ENCODE assay signal across 7 cellular contexts in the genomic region with DNA sequence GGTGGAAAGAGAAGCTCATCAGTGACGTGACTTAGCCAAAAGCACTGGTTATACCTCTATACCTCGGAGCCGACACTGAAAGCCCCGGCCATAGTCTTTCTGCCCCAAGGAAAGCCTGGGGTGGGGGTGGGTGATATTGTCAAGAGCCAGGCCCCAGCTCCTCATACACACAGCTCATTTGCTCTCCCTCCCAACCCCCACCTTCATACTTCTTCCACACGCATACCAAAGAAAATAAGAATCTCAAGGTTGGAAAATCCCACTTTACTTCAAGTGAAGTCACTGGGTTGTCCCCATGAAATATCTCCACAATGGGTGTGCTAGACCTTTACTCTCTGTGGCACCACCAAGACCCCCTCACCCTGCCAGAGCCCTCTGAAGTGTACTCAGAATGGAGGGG. TPM values are rescaled to one million over a fixed set of nuclear protein-coding genes. Genes with fewer than 3 reads are reported as not detected.
A peak's percentile ranks its signal among the peaks of the same experiment; 100 is the strongest.
DNase-seq lines count a peak whose midpoint lies in the region; ATAC-seq, FAIRE-seq and TF ChIP-seq lines count a peak whose summit lies in the region.

No MANE protein-coding gene starts in this region.

- peaks cover 19% of the 10 kb centered on the region for H3K4me1 Mint-ChIP-seq in GM23338
- H3K4me1 Mint-ChIP-seq in activated CD4-positive, alpha-beta memory T cell treated with anti-CD3 and anti-CD28 coated beads for 36 hours (ENCODE audit: low read depth), result peaks cover 51% of the 10 kb centered on the region

- TF ChIP-seq CTCF in GM23338 (conservative IDR thresholded peaks at IDR 0.05; ENCODE audit: low read depth in 2 of 2) (no peak), stomach (IDR thresholded peaks at IDR 0.05) (no peak)

- H3K9me3 ChIP-seq in iPS-15b (ENCODE audit: control insufficient read depth, insufficient read depth, low read length) (peaks cover 9% of the 10 kb centered on the region), stomach (peaks cover 0 to 7% (median 0%) of the 10 kb centered on the region in 4 donors)

- no peaks in the 10 kb centered on the region for H3K79me2 ChIP-seq in GM23338 (replicated peaks; ENCODE audit: insufficient read depth)

- H3K36me3 Mint-ChIP-seq in GM23338 (ENCODE audit: low read depth), result peaks cover 36% of the 10 kb centered on the region
- H3K36me3 Mint-ChIP-seq in activated CD4-positive, alpha-beta memory T cell treated with anti-CD3 and anti-CD28 coated beads for 36 hours, result peaks cover 31% of the 10 kb centered on the region

- no peak for TF ChIP-seq POLR2A in stomach (IDR thresholded peaks at IDR 0.05)

- intact Hi-C loops in activated CD4-positive, alpha-beta memory T cell treated with anti-CD3 and anti-CD28 coated beads for 36 hours (cut with micrococcal nuclease), result no loop called here
- intact Hi-C loops in stomach (cut with DNase I; ENCODE audit: low total_unique reads), result no loop called here

- WGBS in stomach, 5 donors, result 96 to 100% (median 98%) methylated on average over 5 of the region's 5 CpGs

- peaks cover 8% of the 10 kb centered on the region; the same call in 1 of the 2 replicates for H3K4me1 ChIP-seq in GM23338 (ENCODE audit: insufficient read depth)
- H3K4me1 ChIP-seq in iPS-15b (ENCODE audit: control insufficient read depth, insufficient read depth, low read length), result no peaks in the 10 kb centered on the region
- peaks cover 31 to 60% (median 51%) of the 10 kb centered on the region in 4 donors for H3K4me1 ChIP-seq in stomach

- ATAC-seq in GM23338 (no peak), HG02642 (IDR thresholded peaks at IDR 0.05; ENCODE audit: poor library complexity, unreplicated experiment) (no peak)

- POLR2A ChIA-PET in activated CD4-positive, alpha-beta memory T cell treated with anti-CD3 and anti-CD28 coated beads for 36 hours (lab: Charles Lee), result interaction anchor here (0.6 to 4.4 kb wide), 7 partner anchors 13 to 432 kb away, joined by 4 to 44 read pairs (median 7); a partner anchor contains a TSS

- H4K20me1 ChIP-seq in GM23338 (replicated peaks; ENCODE audit: insufficient read depth), result 0 out of 2 replicates have a peak, but pooled peaks cover 7% of the 10 kb centered on the region

- H3K9ac ChIP-seq in iPS-15b (ENCODE audit: low read depth, low read length), result no peak overlapping the region

- H3K27me3 Mint-ChIP-seq in GM23338 (ENCODE audit: insufficient read depth, low read depth, poor library complexity), result peaks cover 46% of the 10 kb centered on the region
- H3K27me3 Mint-ChIP-seq in activated CD4-positive, alpha-beta memory T cell treated with anti-CD3 and anti-CD28 coated beads for 36 hours, result no peaks in the 10 kb centered on the region

- FAIRE-seq in RCC 7860 (lab: Jason Lieb, UNC), result no peak

- peaks cover 47% of the 10 kb centered on the region for H3K27me3 ChIP-seq in GM23338 (ENCODE audit: insufficient read depth)
- H3K27me3 ChIP-seq in iPS-15b (ENCODE audit: control insufficient read depth, insufficient read depth, low read length), result peaks cover 41% of the 10 kb centered on the region
- H3K27me3 ChIP-seq in stomach, result no peaks in the 10 kb centered on the region

- peak overlapping the region; percentile 88; the same call in 1 of the 3 replicates for H3K4me3 Mint-ChIP-seq in GM23338
- peak overlapping the region; percentile 99 for H3K4me3 Mint-ChIP-seq in activated CD4-positive, alpha-beta memory T cell treated with anti-CD3 and anti-CD28 coated beads for 36 hours

- DNase-seq in GM23338 (ENCODE audit: low spot score), result no peak
- DNase-seq in activated CD4-positive, alpha-beta memory T cell treated with anti-CD3 and anti-CD28 coated beads for 36 hours, result no peak
- no peak for DNase-seq in stomach
- no peak for DNase-seq in RCC 7860 (ENCODE audit: low spot score)
- DNase-seq in NCI-H1417 treated with DMSO at 0.1 percent for 48 hours (lab: John Stamatoyannopoulos, UW), result no peak

- no peak overlapping the region for H3K4me2 ChIP-seq in GM23338

- H3K9me2 ChIP-seq in GM23338 (ENCODE audit: insufficient read depth), result no peaks in the 10 kb centered on the region

- H3K9me3 Mint-ChIP-seq in GM23338, result peaks cover 39% of the 10 kb centered on the region
- H3K9me3 Mint-ChIP-seq in activated CD4-positive, alpha-beta memory T cell treated with anti-CD3 and anti-CD28 coated beads for 36 hours, result peaks cover 7% of the 10 kb centered on the region

- 0 out of 2 replicates have a peak, but pooled peaks cover 7% of the 10 kb centered on the region for H3F3A ChIP-seq in GM23338 (replicated peaks; ENCODE audit: low read depth)

- CTCF ChIA-PET in activated CD4-positive, alpha-beta memory T cell treated with anti-CD3 and anti-CD28 coated beads for 36 hours (lab: Charles Lee), result interaction anchor here (0.9 to 4.0 kb wide), 12 partner anchors 9 to 362 kb away, joined by 3 to 32 read pairs (median 4); a partner anchor contains a TSS

- no peak overlapping the region for H3K27ac Mint-ChIP-seq in GM23338
- H3K27ac Mint-ChIP-seq in activated CD4-positive, alpha-beta memory T cell treated with anti-CD3 and anti-CD28 coated beads for 36 hours, result peak overlapping the region; percentile 99

- H3K4me3 ChIP-seq in GM23338 (no peak overlapping the region), iPS-15b (ENCODE audit: low read depth, low read length) (peak overlapping the region; percentile 8), stomach (peak overlapping the region; percentile 66 to 92 (median 82))

- H2AFZ ChIP-seq in GM23338, result no peak overlapping the region

- H3K36me3 ChIP-seq in GM23338 (ENCODE audit: insufficient read depth), result peaks cover 4% of the 10 kb centered on the region; the same call in 1 of the 2 replicates
- no peaks in the 10 kb centered on the region for H3K36me3 ChIP-seq in iPS-15b (ENCODE audit: control insufficient read depth, insufficient read depth, low read length)
- peaks cover 0 to 13% (median 8%) of the 10 kb centered on the region in 4 donors for H3K36me3 ChIP-seq in stomach

- no peak overlapping the region for H3K27ac ChIP-seq in GM23338 (ENCODE audit: low read depth)
- peak overlapping the region; percentile 98 to 100 (median 99) for H3K27ac ChIP-seq in stomach

- no peak for TF ChIP-seq EP300 in stomach (IDR thresholded peaks at IDR 0.05)

TF ChIP-seq in GM23338, 12 proteins besides CTCF, POLR2A, EP300 and RAD21 (continues in another document):
- TF ChIP-seq EZH2phosphoT487 (IDR thresholded peaks at IDR 0.05; ENCODE audit: unreplicated experiment) (no peak), POLR2AphosphoS5 (IDR thresholded peaks at IDR 0.05; ENCODE audit: low read depth) (no peak), STAT1 (IDR thresholded peaks at IDR 0.05; ENCODE audit: unreplicated experiment) (no peak)
- TF ChIP-seq, protein P1, sequence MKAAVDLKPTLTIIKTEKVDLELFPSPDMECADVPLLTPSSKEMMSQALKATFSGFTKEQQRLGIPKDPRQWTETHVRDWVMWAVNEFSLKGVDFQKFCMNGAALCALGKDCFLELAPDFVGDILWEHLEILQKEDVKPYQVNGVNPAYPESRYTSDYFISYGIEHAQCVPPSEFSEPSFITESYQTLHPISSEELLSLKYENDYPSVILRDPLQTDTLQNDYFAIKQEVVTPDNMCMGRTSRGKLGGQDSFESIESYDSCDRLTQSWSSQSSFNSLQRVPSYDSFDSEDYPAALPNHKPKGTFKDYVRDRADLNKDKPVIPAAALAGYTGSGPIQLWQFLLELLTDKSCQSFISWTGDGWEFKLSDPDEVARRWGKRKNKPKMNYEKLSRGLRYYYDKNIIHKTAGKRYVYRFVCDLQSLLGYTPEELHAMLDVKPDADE (IDR thresholded peaks at IDR 0.05), result no peak

RNA-seq across cellular contexts. Expression of a gene that starts 27.1 kb away (rescaled TPM):
- total RNA-seq in GM23338 (2014; rRNA removed; shearing (Covaris generic)), result 81.4 and 97.5 TPM in 2 replicates
- 23.6 and 23.7 TPM in 2 replicates for polyA plus RNA-seq in GM23338 (2016; fragmentation: Nextera tagmentation; extraction: Ambion mirVana)
- 100 to 1,000 TPM; 101 to 106 TPM for total RNA-seq in activated CD4-positive, alpha-beta memory T cell treated with anti-CD3 and anti-CD28 coated beads for 36 hours
- 100 to 1,000 TPM in 3 of 5 donors, 10 to 100 TPM in 2; 57.2 to 656 (median 148) TPM for total RNA-seq in stomach
- polyA plus RNA-seq in stomach, result 10 to 100 TPM; 52.8 to 63.3 (median 57.9) TPM

RNA-seq across cellular contexts. Expression of a gene that starts 31.4 kb away (rescaled TPM):
- 29.6 and 32.9 TPM in 2 replicates for total RNA-seq in GM23338 (2014; rRNA removed; shearing (Covaris generic))
- polyA plus RNA-seq in GM23338 (2016; fragmentation: Nextera tagmentation; extraction: Ambion mirVana), result 33.2 and 33.7 TPM in 2 replicates
- total RNA-seq in activated CD4-positive, alpha-beta memory T cell treated with anti-CD3 and anti-CD28 coated beads for 36 hours, result 10 to 100 TPM; 17.9 to 20.5 TPM
- 10 to 100 TPM in 4 of 5 donors, 1 to 10 TPM in 1; 8.2 to 46.9 (median 16.5) TPM for total RNA-seq in stomach
- polyA plus RNA-seq in stomach, result 10 to 100 TPM in 2 of 3 donors, 1 to 10 TPM in 1; 7.8 to 20.5 (median 13.3) TPM
